ENCODE assay signal across 1 cellular context in genomic region chr3:72345980-72346379, GRCh38.
TF ChIP-seq lines count a peak whose summit lies in the region.

No MANE protein-coding gene starts in this region.

TF ChIP-seq in IMR-90, 13 proteins besides CTCF, POLR2A, EP300 and RAD21:
- TF ChIP-seq ELK1 (IDR thresholded peaks at IDR 0.05; ENCODE audit: borderline replicate concordance, low read depth, low read length) (no peak), MAFK (IDR thresholded peaks at IDR 0.05; ENCODE audit: low read depth, low read length) (no peak), SMC3 (IDR thresholded peaks at IDR 0.05; ENCODE audit: low read depth, low read length) (no peak), MXI1 (IDR thresholded peaks at IDR 0.05; ENCODE audit: borderline replicate concordance, low read depth, low read length) (no peak)
TF ChIP-seq in IMR-90: peak in this region for 0.
